Comparison of ENCODE assay signal across 22 cellular contexts in genomic region chr10:31290386-31290785, GRCh38. TPM values are rescaled to one million over a fixed set of nuclear protein-coding genes. Genes with fewer than 3 reads are reported as not detected.
DNase-seq lines count a peak whose midpoint lies in the region; ATAC-seq, FAIRE-seq and TF ChIP-seq lines count a peak whose summit lies in the region.
"Had no signal": no experiment of that assay in that cellular context is flagged by ENCODE, and none has a peak within 500 bp of the region (broad histone marks: within the 10 kb centered on the region; RNA-seq: fewer than 3 reads in every experiment).

No MANE protein-coding gene starts in this region.

- DNase-seq in left ventricle myocardium inferior (no peak), heart left ventricle (no peak), astrocyte (ENCODE audit: low read depth) (no peak), kidney tubule cell (ENCODE audit: low spot score) (peak; percentile 8), testis (no peak), C1 segment of cervical spinal cord (lab: John Stamatoyannopoulos, UW) (no peak), NCI-H2107 treated with DMSO at 0.1 percent for 48 hours (lab: John Stamatoyannopoulos, UW; ENCODE audit: unreplicated experiment) (no peak)
- DNase-seq: BE2C; CD8-positive, alpha-beta T cell; COR-L47; DMS153; DMS79 treated with DMSO at 0.1 percent for 48 hours; EL; GOT3; H9 had no signal

- peak overlapping the region; percentile 48 for H3K27ac ChIP-seq in left ventricle myocardium inferior (replicated peaks)
- H3K27ac ChIP-seq in heart left ventricle: peak overlapping the region in 3 of 12 donors; percentile 3 to 51 (median 8)
- H3K27ac ChIP-seq in astrocyte (ENCODE audit: low read depth, low read length): no peak overlapping the region
- H3K27ac ChIP-seq in testis: peak overlapping the region; percentile 11 to 45

- H3K27me3 ChIP-seq in left ventricle myocardium inferior (ENCODE audit: low read depth) (no peaks in the 10 kb centered on the region), heart left ventricle (no peaks in the 10 kb centered on the region), astrocyte (ENCODE audit: insufficient read depth, low read length) (no peaks in the 10 kb centered on the region), testis (no peaks in the 10 kb centered on the region)
- H3K27me3 ChIP-seq: BE2C had no signal

- intact Hi-C loops in left ventricle myocardium inferior (cut with micrococcal nuclease) (no loop called here), heart left ventricle (cut with DNase I) (no loop called here), testis (cut with DNase I; ENCODE audit: low total_unique reads) (no loop called here)

- no peaks in the 10 kb centered on the region for H3K9me3 ChIP-seq in left ventricle myocardium inferior (replicated peaks)
- peaks cover 0 to 5% (median 0%) of the 10 kb centered on the region in 12 donors for H3K9me3 ChIP-seq in heart left ventricle
- no peaks in the 10 kb centered on the region for H3K9me3 ChIP-seq in astrocyte (ENCODE audit: insufficient read depth, low read depth, low read length)
- no peaks in the 10 kb centered on the region for H3K9me3 ChIP-seq in testis

- H3K4me2 ChIP-seq in astrocyte (ENCODE audit: low read length): no peak overlapping the region

- no peak overlapping the region for H3K27ac Mint-ChIP-seq in astrocyte (ENCODE audit: unreplicated experiment)
- H3K27ac Mint-ChIP-seq: CD14-positive monocyte; CD8-positive, alpha-beta T cell; H9 had no signal

- peaks cover 6% of the 10 kb centered on the region for H3K9me3 Mint-ChIP-seq in astrocyte (ENCODE audit: unreplicated experiment)
- H3K9me3 Mint-ChIP-seq: CD8-positive, alpha-beta T cell had no signal

- no peaks in the 10 kb centered on the region for H3K27me3 Mint-ChIP-seq in astrocyte (ENCODE audit: low read depth, unreplicated experiment)

- H3K36me3 Mint-ChIP-seq in astrocyte (ENCODE audit: low read depth, unreplicated experiment): peaks cover 2% of the 10 kb centered on the region
- H3K36me3 Mint-ChIP-seq: CD14-positive monocyte; CD8-positive, alpha-beta T cell had no signal

- no peak for ATAC-seq in heart left ventricle
- ATAC-seq in HG03159 (IDR thresholded peaks at IDR 0.05; ENCODE audit: unreplicated experiment): no peak
- ATAC-seq: CD8-positive, alpha-beta T cell; HepG2 had no signal

- H4K20me1 ChIP-seq in astrocyte (ENCODE audit: insufficient read depth, low read length): no peaks in the 10 kb centered on the region

- peaks cover 7% of the 10 kb centered on the region for H3K4me1 Mint-ChIP-seq in astrocyte (ENCODE audit: low read depth, unreplicated experiment)
- H3K4me1 Mint-ChIP-seq: CD14-positive monocyte, H9 had no signal

- H3K79me2 ChIP-seq in astrocyte (ENCODE audit: insufficient read depth, low read length): no peaks in the 10 kb centered on the region

- H3K4me3 ChIP-seq in left ventricle myocardium inferior (no peak overlapping the region), heart left ventricle (no peak overlapping the region), astrocyte (ENCODE audit: insufficient read depth, low read depth, low read length) (no peak overlapping the region), testis (no peak overlapping the region)

- TF ChIP-seq CTCF in left ventricle myocardium inferior (IDR thresholded peaks at IDR 0.05; ENCODE audit: borderline replicate concordance): no peak
- TF ChIP-seq CTCF in heart left ventricle (IDR thresholded peaks at IDR 0.05): no peak
- no peak for TF ChIP-seq CTCF in astrocyte (IDR thresholded peaks at IDR 0.05; ENCODE audit: insufficient read depth, low read depth, low read length)
- TF ChIP-seq CTCF in testis (IDR thresholded peaks at IDR 0.05): no peak

- WGBS in heart left ventricle, 4 donors: 77 to 88% (median 83%) methylated on average over 3 of the region's 3 CpGs
- WGBS in testis, 2 donors: 58 to 69% methylated on average over 3 of the region's 3 CpGs

- H3K4me3 Mint-ChIP-seq in astrocyte (ENCODE audit: unreplicated experiment): no peak overlapping the region
- H3K4me3 Mint-ChIP-seq: CD14-positive monocyte; CD8-positive, alpha-beta T cell; H9 had no signal

- no peaks in the 10 kb centered on the region for H3K36me3 ChIP-seq in left ventricle myocardium inferior
- no peaks in the 10 kb centered on the region for H3K36me3 ChIP-seq in heart left ventricle
- no peaks in the 10 kb centered on the region for H3K36me3 ChIP-seq in astrocyte (ENCODE audit: insufficient read depth, low read length)
- no peaks in the 10 kb centered on the region for H3K36me3 ChIP-seq in testis (ENCODE audit: low read depth, missing control alignments)
- H3K36me3 ChIP-seq: BE2C had no signal

- H2AFZ ChIP-seq in astrocyte (ENCODE audit: low read depth, low read length): peak overlapping the region; percentile 9

- no peak for FAIRE-seq in astrocyte (lab: Jason Lieb, UNC)
- FAIRE-seq: D721Med, G401.6, GM12891, HepG2, HTR-8/SVneo had no signal

- H3K4me1 ChIP-seq in left ventricle myocardium inferior: peaks cover 5% of the 10 kb centered on the region
- H3K4me1 ChIP-seq in heart left ventricle: peaks cover 0 to 7% (median 0%) of the 10 kb centered on the region in 12 donors
- H3K4me1 ChIP-seq in astrocyte (ENCODE audit: insufficient read depth, low read length): no peaks in the 10 kb centered on the region
- H3K4me1 ChIP-seq in testis: no peaks in the 10 kb centered on the region
- H3K4me1 ChIP-seq: BE2C had no signal

- TF ChIP-seq POLR2A in heart left ventricle (IDR thresholded peaks at IDR 0.05) (no peak), testis (IDR thresholded peaks at IDR 0.05) (no peak)

- no peak overlapping the region for H3K9ac ChIP-seq in astrocyte (ENCODE audit: low read length)

RNA-seq across cellular contexts. Expression of gene ZEB1, which starts 28.6 kb away (rescaled TPM):
- total RNA-seq in left ventricle myocardium inferior (85.4 TPM), heart left ventricle (100 to 1,000 TPM in 3 of 9 donors, 10 to 100 TPM in 6; 74.0 to 135 (median 95.9) TPM), astrocyte (37.2 and 42.3 TPM in 2 replicates), testis (10 to 100 TPM; 26.3 to 35.9 TPM)
- polyA plus RNA-seq in heart left ventricle (10 to 100 TPM; 15.4 to 19.4 TPM), testis (ENCODE audit: insufficient read depth, low read depth, low replicate concordance) (22.2 TPM)
